1 cellular context compared by ENCODE assay signal in the genomic region with DNA sequence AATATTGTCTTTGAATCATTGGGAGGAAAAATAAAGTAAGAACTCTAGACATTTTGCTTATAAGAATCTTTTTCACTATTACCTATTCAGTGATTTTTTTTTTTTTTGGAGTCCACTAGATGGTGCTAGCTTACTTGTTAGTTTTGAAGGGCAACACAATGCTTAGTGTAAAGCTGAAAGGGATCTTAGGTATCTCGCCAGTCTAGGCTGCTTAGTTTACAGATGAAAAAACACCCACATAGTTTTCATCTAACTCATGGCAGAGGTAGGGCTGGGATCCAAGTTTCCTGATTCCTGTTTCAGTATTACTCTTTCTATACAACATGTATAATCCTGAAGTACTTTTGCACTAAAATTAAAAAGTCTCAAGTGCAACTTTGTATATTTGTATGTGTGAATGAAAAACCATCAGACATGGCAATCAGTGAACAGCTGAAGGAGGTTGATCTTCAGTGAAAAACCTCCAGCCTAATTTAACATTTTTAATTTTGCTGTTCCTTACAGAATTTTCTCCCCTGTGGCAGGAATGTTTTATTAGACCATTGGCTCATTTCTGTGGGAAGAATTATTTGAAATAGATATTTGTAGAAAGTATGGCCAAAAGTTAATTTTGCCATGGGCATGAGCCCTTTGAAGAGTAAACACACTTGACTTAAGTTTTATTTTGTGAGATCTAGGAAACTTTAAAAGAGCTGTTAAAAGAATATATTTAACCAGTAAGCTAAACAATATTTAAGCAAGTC.
TF ChIP-seq lines count a peak whose summit lies in the region.

No MANE protein-coding gene starts in this region.

TF ChIP-seq in WTC11, 78 proteins besides CTCF, POLR2A, EP300 and RAD21 (continued from another document):
- TF ChIP-seq, protein P1, sequence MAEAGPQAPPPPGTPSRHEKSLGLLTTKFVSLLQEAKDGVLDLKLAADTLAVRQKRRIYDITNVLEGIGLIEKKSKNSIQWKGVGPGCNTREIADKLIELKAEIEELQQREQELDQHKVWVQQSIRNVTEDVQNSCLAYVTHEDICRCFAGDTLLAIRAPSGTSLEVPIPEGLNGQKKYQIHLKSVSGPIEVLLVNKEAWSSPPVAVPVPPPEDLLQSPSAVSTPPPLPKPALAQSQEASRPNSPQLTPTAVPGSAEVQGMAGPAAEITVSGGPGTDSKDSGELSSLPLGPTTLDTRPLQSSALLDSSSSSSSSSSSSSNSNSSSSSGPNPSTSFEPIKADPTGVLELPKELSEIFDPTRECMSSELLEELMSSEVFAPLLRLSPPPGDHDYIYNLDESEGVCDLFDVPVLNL (CRISPR knock-in tag; IDR thresholded peaks at IDR 0.05; ENCODE audit: borderline replicate concordance, low read depth): no peak
- TF ChIP-seq JUN (CRISPR knock-in tag; IDR thresholded peaks at IDR 0.05) (no peak), ZBTB21 (CRISPR knock-in tag; IDR thresholded peaks at IDR 0.05; ENCODE audit: borderline replicate concordance) (no peak), KAT7 (CRISPR knock-in tag; IDR thresholded peaks at IDR 0.05; ENCODE audit: borderline replicate concordance) (no peak), TEAD1 (CRISPR knock-in tag; IDR thresholded peaks at IDR 0.05) (no peak), ZNF138 (CRISPR knock-in tag; conservative IDR thresholded peaks at IDR 0.05) (no peak), CREM (CRISPR knock-in tag; IDR thresholded peaks at IDR 0.05) (no peak), NFYB (CRISPR knock-in tag; conservative IDR thresholded peaks at IDR 0.05; ENCODE audit: low read depth) (no peak)
- TF ChIP-seq, protein P2, sequence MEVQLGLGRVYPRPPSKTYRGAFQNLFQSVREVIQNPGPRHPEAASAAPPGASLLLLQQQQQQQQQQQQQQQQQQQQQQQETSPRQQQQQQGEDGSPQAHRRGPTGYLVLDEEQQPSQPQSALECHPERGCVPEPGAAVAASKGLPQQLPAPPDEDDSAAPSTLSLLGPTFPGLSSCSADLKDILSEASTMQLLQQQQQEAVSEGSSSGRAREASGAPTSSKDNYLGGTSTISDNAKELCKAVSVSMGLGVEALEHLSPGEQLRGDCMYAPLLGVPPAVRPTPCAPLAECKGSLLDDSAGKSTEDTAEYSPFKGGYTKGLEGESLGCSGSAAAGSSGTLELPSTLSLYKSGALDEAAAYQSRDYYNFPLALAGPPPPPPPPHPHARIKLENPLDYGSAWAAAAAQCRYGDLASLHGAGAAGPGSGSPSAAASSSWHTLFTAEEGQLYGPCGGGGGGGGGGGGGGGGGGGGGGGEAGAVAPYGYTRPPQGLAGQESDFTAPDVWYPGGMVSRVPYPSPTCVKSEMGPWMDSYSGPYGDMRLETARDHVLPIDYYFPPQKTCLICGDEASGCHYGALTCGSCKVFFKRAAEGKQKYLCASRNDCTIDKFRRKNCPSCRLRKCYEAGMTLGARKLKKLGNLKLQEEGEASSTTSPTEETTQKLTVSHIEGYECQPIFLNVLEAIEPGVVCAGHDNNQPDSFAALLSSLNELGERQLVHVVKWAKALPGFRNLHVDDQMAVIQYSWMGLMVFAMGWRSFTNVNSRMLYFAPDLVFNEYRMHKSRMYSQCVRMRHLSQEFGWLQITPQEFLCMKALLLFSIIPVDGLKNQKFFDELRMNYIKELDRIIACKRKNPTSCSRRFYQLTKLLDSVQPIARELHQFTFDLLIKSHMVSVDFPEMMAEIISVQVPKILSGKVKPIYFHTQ (CRISPR knock-in tag; IDR thresholded peaks at IDR 0.05): no peak
- TF ChIP-seq, protein P3, sequence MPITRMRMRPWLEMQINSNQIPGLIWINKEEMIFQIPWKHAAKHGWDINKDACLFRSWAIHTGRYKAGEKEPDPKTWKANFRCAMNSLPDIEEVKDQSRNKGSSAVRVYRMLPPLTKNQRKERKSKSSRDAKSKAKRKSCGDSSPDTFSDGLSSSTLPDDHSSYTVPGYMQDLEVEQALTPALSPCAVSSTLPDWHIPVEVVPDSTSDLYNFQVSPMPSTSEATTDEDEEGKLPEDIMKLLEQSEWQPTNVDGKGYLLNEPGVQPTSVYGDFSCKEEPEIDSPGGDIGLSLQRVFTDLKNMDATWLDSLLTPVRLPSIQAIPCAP (CRISPR knock-in tag; IDR thresholded peaks at IDR 0.05): no peak
- TF ChIP-seq, protein P4, sequence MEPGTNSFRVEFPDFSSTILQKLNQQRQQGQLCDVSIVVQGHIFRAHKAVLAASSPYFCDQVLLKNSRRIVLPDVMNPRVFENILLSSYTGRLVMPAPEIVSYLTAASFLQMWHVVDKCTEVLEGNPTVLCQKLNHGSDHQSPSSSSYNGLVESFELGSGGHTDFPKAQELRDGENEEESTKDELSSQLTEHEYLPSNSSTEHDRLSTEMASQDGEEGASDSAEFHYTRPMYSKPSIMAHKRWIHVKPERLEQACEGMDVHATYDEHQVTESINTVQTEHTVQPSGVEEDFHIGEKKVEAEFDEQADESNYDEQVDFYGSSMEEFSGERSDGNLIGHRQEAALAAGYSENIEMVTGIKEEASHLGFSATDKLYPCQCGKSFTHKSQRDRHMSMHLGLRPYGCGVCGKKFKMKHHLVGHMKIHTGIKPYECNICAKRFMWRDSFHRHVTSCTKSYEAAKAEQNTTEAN (CRISPR knock-in tag; IDR thresholded peaks at IDR 0.05): no peak
